Comparison of ENCODE assay signal across 13 cellular contexts in the genomic region with DNA sequence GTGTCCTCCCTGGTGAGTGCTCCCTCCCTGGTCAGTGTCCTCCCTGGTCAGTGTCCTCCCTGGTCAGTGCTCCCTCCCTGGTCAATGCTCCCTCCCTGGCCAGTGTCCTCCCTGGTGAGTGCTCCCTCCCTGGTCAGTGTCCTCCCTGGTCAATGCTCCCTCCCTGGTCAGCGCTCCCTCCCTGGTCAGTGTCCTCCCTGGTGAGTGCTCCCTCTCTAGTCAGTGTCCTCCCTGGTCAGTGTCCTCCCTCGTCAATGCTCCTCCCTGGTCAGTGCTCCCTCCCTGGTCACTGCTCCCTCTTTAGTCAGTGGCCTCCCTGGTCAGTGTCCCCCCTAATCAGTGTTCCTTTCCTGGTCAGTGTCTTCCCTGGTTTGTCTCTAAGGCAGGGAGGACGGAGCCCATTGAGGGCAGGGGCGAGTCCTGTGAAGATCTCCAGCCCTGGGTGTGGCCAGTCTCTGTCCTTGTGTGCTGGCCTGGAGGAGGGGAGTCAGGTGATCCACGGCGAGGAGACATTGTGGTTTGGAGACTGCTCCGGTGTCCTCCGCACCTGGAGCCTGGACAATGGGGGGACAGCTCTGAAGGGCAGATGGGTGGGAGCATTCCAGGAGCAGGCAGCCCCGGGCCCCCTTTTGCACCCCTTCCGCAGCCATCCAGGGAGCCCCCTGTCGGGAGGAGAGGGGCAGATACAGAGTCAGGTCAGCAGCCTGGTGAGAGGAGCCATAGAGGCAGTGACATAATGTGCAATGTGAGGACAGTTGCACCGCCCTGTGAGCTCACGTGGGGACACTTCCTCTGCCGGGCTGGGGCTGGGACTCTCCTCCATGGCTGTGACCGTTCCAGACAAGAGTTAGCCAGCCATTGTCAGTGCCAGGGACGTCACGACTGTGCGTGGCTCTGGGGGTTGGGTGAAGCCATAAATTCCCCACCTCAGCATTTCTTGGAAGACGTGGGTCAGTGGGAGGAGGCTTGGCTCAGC.
DNase-seq lines count a peak whose midpoint lies in the region; ATAC-seq, FAIRE-seq and TF ChIP-seq lines count a peak whose summit lies in the region.
"Had no signal": no experiment of that assay in that cellular context is flagged by ENCODE, and none has a peak within 500 bp of the region (broad histone marks: within the 10 kb centered on the region; RNA-seq: fewer than 3 reads in every experiment).

No MANE protein-coding gene starts in this region.

- POLR2A ChIA-PET in CD4-positive, alpha-beta T cell (lab: Charles Lee), result no interaction called here
- POLR2A ChIA-PET in activated naive CD8-positive, alpha-beta T cell treated with anti-CD3 and anti-CD28 coated beads, Interleukin-2, amount 10 ng/mL, durations not matched to agents 7 days and 5 days (lab: Charles Lee), result no interaction called here

- intact Hi-C loops in CD4-positive, alpha-beta T cell (cut with DNase I, micrococcal nuclease), result no loop called here

- DNase-seq in CD4-positive, alpha-beta T cell, result peak in 1 of 10 experiments; percentile 29
- DNase-seq in HTR-8/SVneo (ENCODE audit: insufficient read length, low spot score) (no peak), mucosa of gallbladder (ENCODE audit: low spot score) (peak; percentile 34), H4 (ENCODE audit: low spot score) (no peak)
- no peak for DNase-seq in activated naive CD8-positive, alpha-beta T cell treated with anti-CD3 and anti-CD28 coated beads, Interleukin-2, amount 10 ng/mL, durations not matched to agents 7 days and 5 days
- no peak for DNase-seq in stimulated activated CD4-positive, alpha-beta T cell treated with anti-CD3 and anti-CD28 coated beads, Interleukin-2, amount 100 ng/mL, for 48 hours
- DNase-seq: activated CD4-positive, alpha-beta T cell treated with anti-CD3 and anti-CD28 coated beads, Interleukin-2, amount 10 ng/mL, durations not matched to agents 24 days and 14 days; MM.1S; NCI-H524 treated with DMSO at 0.1 percent for 48 hours had no signal

- FAIRE-seq in HTR-8/SVneo (lab: Jason Lieb, UNC), result peak; percentile 31

- H3K27ac Mint-ChIP-seq in CD4-positive, alpha-beta T cell, result no peak overlapping the region
- H3K27ac Mint-ChIP-seq in activated naive CD8-positive, alpha-beta T cell treated with anti-CD3 and anti-CD28 coated beads, Interleukin-2, amount 10 ng/mL, durations not matched to agents 7 days and 5 days, result no peak overlapping the region
- H3K27ac Mint-ChIP-seq: activated CD4-positive, alpha-beta T cell treated with anti-CD3 and anti-CD28 coated beads, Interleukin-2, amount 10 ng/mL, durations not matched to agents 24 days and 14 days; activated naive CD8-positive, alpha-beta T cell had no signal

- no peak overlapping the region for H3K27ac ChIP-seq in CD4-positive, alpha-beta T cell (ENCODE audit: low read depth, low read length)
- H3K27ac ChIP-seq: neutrophil had no signal

- CTCF ChIA-PET in CD4-positive, alpha-beta T cell (lab: Charles Lee), result no interaction called here

- ATAC-seq in CD4-positive, alpha-beta T cell (ENCODE audit: poor library complexity), result peak; percentile 21
- peak; percentile 37 for ATAC-seq in activated naive CD8-positive, alpha-beta T cell treated with anti-CD3 and anti-CD28 coated beads, Interleukin-2, amount 10 ng/mL, durations not matched to agents 7 days and 5 days (ENCODE audit: low read depth)
- no peak for ATAC-seq in GM21576 (IDR thresholded peaks at IDR 0.05; ENCODE audit: unreplicated experiment)
- ATAC-seq in activated CD4-positive, CD25-positive, alpha-beta regulatory T cell treated with anti-CD3 and anti-CD28 coated beads, Interleukin-2, amount 50 U/mL, for 24 hours, result no peak

- no peaks in the 10 kb centered on the region for H3K27me3 ChIP-seq in CD4-positive, alpha-beta T cell (ENCODE audit: control insufficient read depth, insufficient read depth, low read length)
- H3K27me3 ChIP-seq: neutrophil had no signal

- TF ChIP-seq CTCF in CD4-positive, alpha-beta T cell (IDR thresholded peaks at IDR 0.05), result no peak

- H3K4me3 Mint-ChIP-seq in CD4-positive, alpha-beta T cell, result no peak overlapping the region
- no peak overlapping the region for H3K4me3 Mint-ChIP-seq in activated naive CD8-positive, alpha-beta T cell treated with anti-CD3 and anti-CD28 coated beads, Interleukin-2, amount 10 ng/mL, durations not matched to agents 7 days and 5 days
- H3K4me3 Mint-ChIP-seq: activated CD4-positive, alpha-beta T cell treated with anti-CD3 and anti-CD28 coated beads, Interleukin-2, amount 10 ng/mL, durations not matched to agents 24 days and 14 days; activated naive CD8-positive, alpha-beta T cell had no signal

- no peaks in the 10 kb centered on the region for H3K36me3 Mint-ChIP-seq in CD4-positive, alpha-beta T cell (ENCODE audit: low read depth)
- no peaks in the 10 kb centered on the region for H3K36me3 Mint-ChIP-seq in activated naive CD8-positive, alpha-beta T cell treated with anti-CD3 and anti-CD28 coated beads, Interleukin-2, amount 10 ng/mL, durations not matched to agents 7 days and 5 days
- H3K36me3 Mint-ChIP-seq: activated naive CD8-positive, alpha-beta T cell had no signal

- no peaks in the 10 kb centered on the region for H3K9me3 ChIP-seq in CD4-positive, alpha-beta T cell (ENCODE audit: control insufficient read depth, low read length)
- H3K9me3 ChIP-seq: neutrophil had no signal

- H3K4me1 Mint-ChIP-seq in CD4-positive, alpha-beta T cell (ENCODE audit: low read depth), result no peaks in the 10 kb centered on the region
- H3K4me1 Mint-ChIP-seq in activated naive CD8-positive, alpha-beta T cell treated with anti-CD3 and anti-CD28 coated beads, Interleukin-2, amount 10 ng/mL, durations not matched to agents 7 days and 5 days, result no peaks in the 10 kb centered on the region
- H3K4me1 Mint-ChIP-seq: activated CD4-positive, alpha-beta T cell treated with anti-CD3 and anti-CD28 coated beads, Interleukin-2, amount 10 ng/mL, durations not matched to agents 24 days and 14 days had no signal

- H3K27me3 Mint-ChIP-seq in CD4-positive, alpha-beta T cell, result no peaks in the 10 kb centered on the region
- peaks cover 7% of the 10 kb centered on the region for H3K27me3 Mint-ChIP-seq in activated naive CD8-positive, alpha-beta T cell treated with anti-CD3 and anti-CD28 coated beads, Interleukin-2, amount 10 ng/mL, durations not matched to agents 7 days and 5 days
- H3K27me3 Mint-ChIP-seq: activated CD4-positive, alpha-beta T cell treated with anti-CD3 and anti-CD28 coated beads, Interleukin-2, amount 10 ng/mL, durations not matched to agents 24 days and 14 days had no signal

- no peaks in the 10 kb centered on the region for H3K9me3 Mint-ChIP-seq in CD4-positive, alpha-beta T cell
- no peaks in the 10 kb centered on the region for H3K9me3 Mint-ChIP-seq in activated naive CD8-positive, alpha-beta T cell treated with anti-CD3 and anti-CD28 coated beads, Interleukin-2, amount 10 ng/mL, durations not matched to agents 7 days and 5 days
- H3K9me3 Mint-ChIP-seq: activated CD4-positive, alpha-beta T cell treated with anti-CD3 and anti-CD28 coated beads, Interleukin-2, amount 10 ng/mL, durations not matched to agents 24 days and 14 days had no signal

Comparison
In these comparisons a context has a peak if more than half of its experiments do, and no peak if none do; other contexts are left out.
1. ATAC-seq: peak in CD4-positive, alpha-beta T cell (single experiment) and activated naive CD8-positive, alpha-beta T cell treated with anti-CD3 and anti-CD28 coated beads, Interleukin-2, amount 10 ng/mL, durations not matched to agents 7 days and 5 days (single experiment); none in GM21576 (single experiment) and activated CD4-positive, CD25-positive, alpha-beta regulatory T cell treated with anti-CD3 and anti-CD28 coated beads, Interleukin-2, amount 50 U/mL, for 24 hours (0 of 2).